12 cellular contexts compared by ENCODE assay signal in genomic region chr6:56406276-56407269, GRCh38.
DNase-seq lines count a peak whose midpoint lies in the region; ATAC-seq and TF ChIP-seq lines count a peak whose summit lies in the region.
"Had no signal": no experiment of that assay in that cellular context is flagged by ENCODE, and none has a peak within 500 bp of the region (broad histone marks: within the 10 kb centered on the region; RNA-seq: fewer than 3 reads in every experiment).

No MANE protein-coding gene starts in this region.

- TF ChIP-seq CTCF in GM12864 (IDR thresholded peaks at IDR 0.05; ENCODE audit: low read depth, low read length, missing control alignments) (no peak), uterus (IDR thresholded peaks at IDR 0.05) (no peak), mesothelial cell of epicardium (IDR thresholded peaks at IDR 0.05; ENCODE audit: unreplicated experiment) (no peak)

- TF ChIP-seq POLR2A in uterus (IDR thresholded peaks at IDR 0.05), result no peak

- H3K4me3 ChIP-seq in GM12864 (ENCODE audit: low read depth, low read length), result no peak overlapping the region; the same call in 1 of the 2 replicates
- no peak overlapping the region for H3K4me3 ChIP-seq in uterus
- H3K4me3 ChIP-seq: psoas muscle had no signal

- peak; percentile 51 for ATAC-seq in GM19324 (IDR thresholded peaks at IDR 0.05; ENCODE audit: low FRiP score, unreplicated experiment)
- peak; percentile 67 for ATAC-seq in HG02588 (IDR thresholded peaks at IDR 0.05; ENCODE audit: unreplicated experiment)
- ATAC-seq in HG03175 (IDR thresholded peaks at IDR 0.05; ENCODE audit: unreplicated experiment), result peak; percentile 76
- ATAC-seq: psoas muscle had no signal

- intact Hi-C loops in uterus (cut with DNase I; ENCODE audit: low total_unique reads), result no loop called here
- intact Hi-C loops in activated naive CD4-positive, alpha-beta T cell treated with anti-CD3 and anti-CD28 coated beads for 36 hours (cut with micrococcal nuclease), result loop anchor here (2.0 to 5.0 kb wide), 2 partner anchors 52 to 136 kb away; no protein-coding TSS in a partner anchor

- no peaks in the 10 kb centered on the region for H3K36me3 ChIP-seq in uterus

- H3K4me1 Mint-ChIP-seq in activated naive CD4-positive, alpha-beta T cell treated with anti-CD3 and anti-CD28 coated beads for 36 hours (ENCODE audit: low read depth), result peaks cover 6% of the 10 kb centered on the region
- peaks cover 3% of the 10 kb centered on the region for H3K4me1 Mint-ChIP-seq in mesothelial cell of epicardium

- peaks cover 8 to 19% of the 10 kb centered on the region in 2 donors for H3K4me1 ChIP-seq in uterus
- H3K4me1 ChIP-seq: psoas muscle had no signal

- CTCF ChIA-PET in activated naive CD4-positive, alpha-beta T cell treated with anti-CD3 and anti-CD28 coated beads for 36 hours (lab: Charles Lee), result interaction anchor here (0.7 to 1.3 kb wide), 3 partner anchors 36 to 188 kb away, joined by 3 read pairs; no protein-coding TSS in a partner anchor

- H3K36me3 Mint-ChIP-seq in activated naive CD4-positive, alpha-beta T cell treated with anti-CD3 and anti-CD28 coated beads for 36 hours (ENCODE audit: low read depth), result no peaks in the 10 kb centered on the region
- H3K36me3 Mint-ChIP-seq in mesothelial cell of epicardium, result peaks cover 5% of the 10 kb centered on the region
- H3K36me3 Mint-ChIP-seq: activated naive CD4-positive, alpha-beta T cell treated with anti-CD3 and anti-CD28 coated beads, Interleukin-2, amount 50 U/mL, for 72 hours had no signal

- peak; percentile 53 for DNase-seq in GM12864 (ENCODE audit: low read depth)
- no peak for DNase-seq in uterus
- DNase-seq in activated naive CD4-positive, alpha-beta T cell treated with anti-CD3 and anti-CD28 coated beads for 36 hours, result no peak
- DNase-seq in mesothelial cell of epicardium (ENCODE audit: low spot score in 2 of 2, unreplicated experiment in 2 of 2), result no peak
- no peak for DNase-seq in DMS79 treated with DMSO at 0.1 percent for 48 hours (lab: John Stamatoyannopoulos, UW)
- DNase-seq: activated CD4-positive, alpha-beta T cell treated with anti-CD3 and anti-CD28 coated beads, Interleukin-2, amount 50 U/mL, for 48 hours; psoas muscle; T-helper 2 cell had no signal

- H3K9me3 Mint-ChIP-seq in activated naive CD4-positive, alpha-beta T cell treated with anti-CD3 and anti-CD28 coated beads for 36 hours, result peaks cover 4% of the 10 kb centered on the region
- peaks cover 7% of the 10 kb centered on the region for H3K9me3 Mint-ChIP-seq in mesothelial cell of epicardium

- H3K9me3 ChIP-seq in uterus, result no peaks in the 10 kb centered on the region
- H3K9me3 ChIP-seq: psoas muscle had no signal

- no peak overlapping the region for H3K27ac Mint-ChIP-seq in activated naive CD4-positive, alpha-beta T cell treated with anti-CD3 and anti-CD28 coated beads for 36 hours
- no peak overlapping the region for H3K27ac Mint-ChIP-seq in mesothelial cell of epicardium
- H3K27ac Mint-ChIP-seq: activated naive CD4-positive, alpha-beta T cell treated with anti-CD3 and anti-CD28 coated beads, Interleukin-2, amount 50 U/mL, for 72 hours had no signal

- no peak overlapping the region for H3K4me3 Mint-ChIP-seq in activated naive CD4-positive, alpha-beta T cell treated with anti-CD3 and anti-CD28 coated beads for 36 hours
- H3K4me3 Mint-ChIP-seq in mesothelial cell of epicardium, result no peak overlapping the region

- H3K27me3 ChIP-seq in uterus, result no peaks in the 10 kb centered on the region

- peak overlapping the region in 1 of 2 donors; percentile 34 for H3K27ac ChIP-seq in uterus
- H3K27ac ChIP-seq: psoas muscle had no signal

- peaks cover 6% of the 10 kb centered on the region for H3K27me3 Mint-ChIP-seq in activated naive CD4-positive, alpha-beta T cell treated with anti-CD3 and anti-CD28 coated beads for 36 hours (ENCODE audit: low read depth)
- no peaks in the 10 kb centered on the region for H3K27me3 Mint-ChIP-seq in mesothelial cell of epicardium (ENCODE audit: low read depth)
